1 cellular context compared by ENCODE assay signal in the genomic region with DNA sequence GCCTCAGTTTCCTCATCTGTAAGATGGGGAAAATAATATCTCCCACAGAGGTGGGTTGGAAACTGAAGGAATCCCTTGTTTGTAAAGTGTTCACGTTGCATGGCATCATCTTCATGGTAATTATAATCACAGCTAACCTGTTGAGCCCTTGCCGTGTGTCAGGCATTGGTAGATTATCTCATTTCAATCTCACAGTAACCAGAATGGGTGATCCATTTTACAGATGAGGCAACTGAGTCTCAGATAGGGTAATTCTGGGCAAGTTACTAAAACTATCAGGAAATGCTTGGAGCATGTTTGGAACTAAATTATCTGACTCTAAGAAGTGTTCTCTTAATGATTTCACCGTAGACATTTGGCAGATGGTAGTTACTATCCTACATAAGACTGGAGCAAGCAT.
TF ChIP-seq lines count a peak whose summit lies in the region.

No MANE protein-coding gene starts in this region.

TF ChIP-seq in HepG2, 621 proteins besides CTCF, POLR2A, EP300 and RAD21 (continued from another document):
- TF ChIP-seq, protein P1, sequence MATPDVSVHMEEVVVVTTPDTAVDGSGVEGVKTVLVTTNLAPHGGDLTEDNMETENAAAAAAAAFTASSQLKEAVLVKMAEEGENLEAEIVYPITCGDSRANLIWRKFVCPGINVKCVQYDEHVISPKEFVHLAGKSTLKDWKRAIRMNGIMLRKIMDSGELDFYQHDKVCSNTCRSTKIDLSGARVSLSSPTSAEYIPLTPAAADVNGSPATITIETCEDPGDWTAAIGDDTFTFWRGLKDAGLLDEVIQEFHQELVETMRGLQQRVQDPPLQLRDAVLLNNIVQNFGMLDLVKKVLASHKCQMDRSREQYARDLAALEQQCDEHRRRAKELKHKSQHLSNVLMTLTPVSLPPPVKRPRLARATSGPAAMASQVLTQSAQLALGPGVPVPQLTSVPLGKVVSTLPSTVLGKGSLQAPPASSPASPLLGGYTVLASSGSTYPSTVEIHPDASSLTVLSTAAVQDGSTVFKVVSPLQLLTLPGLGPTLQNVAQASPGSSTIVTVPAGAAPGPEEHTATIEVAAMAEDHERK (CRISPR knock-in tag; IDR thresholded peaks at IDR 0.05; ENCODE audit: low read depth), result no peak
- TF ChIP-seq, protein P2, sequence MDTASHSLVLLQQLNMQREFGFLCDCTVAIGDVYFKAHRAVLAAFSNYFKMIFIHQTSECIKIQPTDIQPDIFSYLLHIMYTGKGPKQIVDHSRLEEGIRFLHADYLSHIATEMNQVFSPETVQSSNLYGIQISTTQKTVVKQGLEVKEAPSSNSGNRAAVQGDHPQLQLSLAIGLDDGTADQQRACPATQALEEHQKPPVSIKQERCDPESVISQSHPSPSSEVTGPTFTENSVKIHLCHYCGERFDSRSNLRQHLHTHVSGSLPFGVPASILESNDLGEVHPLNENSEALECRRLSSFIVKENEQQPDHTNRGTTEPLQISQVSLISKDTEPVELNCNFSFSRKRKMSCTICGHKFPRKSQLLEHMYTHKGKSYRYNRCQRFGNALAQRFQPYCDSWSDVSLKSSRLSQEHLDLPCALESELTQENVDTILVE (CRISPR knock-in tag; IDR thresholded peaks at IDR 0.05), result no peak
